18 cellular contexts compared by ENCODE assay signal in genomic region chr9:131060902-131061630, GRCh38. TPM values are rescaled to one million over a fixed set of nuclear protein-coding genes. Genes with fewer than 3 reads are reported as not detected.
"Had no signal": no experiment of that assay in that cellular context is flagged by ENCODE, and none has a peak within 500 bp of the region (broad histone marks: within the 10 kb centered on the region; RNA-seq: fewer than 3 reads in every experiment).

No MANE protein-coding gene starts in this region.

- H3K4me1 ChIP-seq: gastrocnemius medialis, prostate gland, sigmoid colon, stomach, tibial artery had no signal

- H3K4me3 Mint-ChIP-seq: effector memory CD8-positive, alpha-beta T cell; memory B cell; natural killer cell; stimulated activated effector memory CD8-positive, alpha-beta T cell treated with anti-CD3 and anti-CD28 coated beads, Interleukin-12 subunit alpha, Interleukin-12 subunit beta, amount 100 ng/mL, for 72 hours had no signal

- H3K27me3 ChIP-seq: upper lobe of left lung had no signal

- H3K36me3 Mint-ChIP-seq: memory B cell; natural killer cell; stimulated activated effector memory CD8-positive, alpha-beta T cell treated with anti-CD3 and anti-CD28 coated beads, Interleukin-12 subunit alpha, Interleukin-12 subunit beta, amount 100 ng/mL, for 72 hours had no signal

- DNase-seq: cortex of kidney; effector memory CD8-positive, alpha-beta T cell; foreskin fibroblast; gastrocnemius medialis; kidney; natural killer cell; right cardiac atrium; sigmoid colon; stimulated activated CD4-positive, alpha-beta T cell treated with anti-CD3 and anti-CD28 coated beads, Interleukin-2, amount 100 ng/mL, for 24 hours; stimulated activated CD4-positive, alpha-beta T cell treated with anti-CD3 and anti-CD28 coated beads, Interleukin-4, amount 100 ng/mL, for 24 hours; stimulated activated naive CD4-positive, alpha-beta T cell treated with Interleukin-2 at 50 U/mL for 16 hours; stomach; tibial artery; upper lobe of left lung had no signal

- H3K27ac Mint-ChIP-seq: effector memory CD8-positive, alpha-beta T cell; memory B cell; natural killer cell; stimulated activated effector memory CD8-positive, alpha-beta T cell treated with anti-CD3 and anti-CD28 coated beads, Interleukin-12 subunit alpha, Interleukin-12 subunit beta, amount 100 ng/mL, for 72 hours had no signal

- H3K4me3 ChIP-seq: gastrocnemius medialis, lung, prostate gland, sigmoid colon, stomach, tibial artery, upper lobe of left lung had no signal

- H3K27ac ChIP-seq: gastrocnemius medialis, prostate gland, sigmoid colon, stomach, tibial artery, upper lobe of left lung had no signal

- H3K9me3 ChIP-seq: gastrocnemius medialis, prostate gland, sigmoid colon, stomach, tibial artery, upper lobe of left lung had no signal

- H3K9me3 Mint-ChIP-seq: effector memory CD8-positive, alpha-beta T cell; natural killer cell; stimulated activated effector memory CD8-positive, alpha-beta T cell treated with anti-CD3 and anti-CD28 coated beads, Interleukin-12 subunit alpha, Interleukin-12 subunit beta, amount 100 ng/mL, for 72 hours had no signal

- H3K36me3 ChIP-seq: gastrocnemius medialis, prostate gland, sigmoid colon, stomach, tibial artery, upper lobe of left lung had no signal

- H3K4me1 Mint-ChIP-seq: memory B cell; natural killer cell; stimulated activated effector memory CD8-positive, alpha-beta T cell treated with anti-CD3 and anti-CD28 coated beads, Interleukin-12 subunit alpha, Interleukin-12 subunit beta, amount 100 ng/mL, for 72 hours had no signal

RNA-seq across cellular contexts. Expression of gene AIF1L, which starts 35.3 kb away (rescaled TPM):
- total RNA-seq: natural killer cell had no signal

RNA-seq across cellular contexts. Expression of gene LAMC3, which starts 52.1 kb away (rescaled TPM):
- total RNA-seq: natural killer cell had no signal
